Comparison of ENCODE assay signal across 17 cellular contexts in genomic region chr5:57414857-57415256, GRCh38.
"Had no signal": no experiment of that assay in that cellular context is flagged by ENCODE, and none has a peak within 500 bp of the region (broad histone marks: within the 10 kb centered on the region; RNA-seq: fewer than 3 reads in every experiment).

No MANE protein-coding gene starts in this region.

- H3K27ac ChIP-seq: gastroesophageal sphincter, lower lobe of right lung, upper lobe of left lung had no signal

- H3K9me3 ChIP-seq: gastroesophageal sphincter, lower lobe of right lung, mucosa of descending colon, upper lobe of left lung had no signal

- ATAC-seq: activated T-cell treated with anti-CD3 and anti-CD28 coated beads, Interleukin-2, amount 50 U/mL, for 4 hours; effector memory CD8-positive, alpha-beta T cell; esophagus mucosa; gastroesophageal sphincter; left colon; lower lobe of right lung; mucosa of descending colon had no signal

- H3K27me3 ChIP-seq: gastroesophageal sphincter, upper lobe of left lung had no signal

- H3K4me3 ChIP-seq: gastroesophageal sphincter, lower lobe of right lung, mucosa of descending colon, upper lobe of left lung had no signal

- DNase-seq: activated CD4-positive, alpha-beta T cell treated with anti-CD3 and anti-CD28 coated beads for 1 hour; activated CD8-positive, alpha-beta memory T cell treated with anti-CD3 and anti-CD28 coated beads, Interleukin-2, amount 50 U/mL, for 48 hours; activated naive CD4-positive, alpha-beta T cell; activated T-cell treated with anti-CD3 and anti-CD28 coated beads, Interleukin-2, amount 50 U/mL, for 4 hours; effector memory CD8-positive, alpha-beta T cell; islet precursor cell; left colon; lower lobe of right lung; mesendoderm; mucosa of descending colon; nephron progenitor cell; stimulated activated CD4-positive, alpha-beta T cell treated with anti-CD3 and anti-CD28 coated beads, Interleukin-4, amount 100 ng/mL, for 24 hours; stimulated activated naive CD4-positive, alpha-beta T cell treated with Interleukin-2 at 50 U/mL for 16 hours; T-helper 9 cell; upper lobe of left lung had no signal

- H3K36me3 ChIP-seq: gastroesophageal sphincter, lower lobe of right lung, upper lobe of left lung had no signal
